Comparison of ENCODE assay signal across 8 cellular contexts in the genomic region with DNA sequence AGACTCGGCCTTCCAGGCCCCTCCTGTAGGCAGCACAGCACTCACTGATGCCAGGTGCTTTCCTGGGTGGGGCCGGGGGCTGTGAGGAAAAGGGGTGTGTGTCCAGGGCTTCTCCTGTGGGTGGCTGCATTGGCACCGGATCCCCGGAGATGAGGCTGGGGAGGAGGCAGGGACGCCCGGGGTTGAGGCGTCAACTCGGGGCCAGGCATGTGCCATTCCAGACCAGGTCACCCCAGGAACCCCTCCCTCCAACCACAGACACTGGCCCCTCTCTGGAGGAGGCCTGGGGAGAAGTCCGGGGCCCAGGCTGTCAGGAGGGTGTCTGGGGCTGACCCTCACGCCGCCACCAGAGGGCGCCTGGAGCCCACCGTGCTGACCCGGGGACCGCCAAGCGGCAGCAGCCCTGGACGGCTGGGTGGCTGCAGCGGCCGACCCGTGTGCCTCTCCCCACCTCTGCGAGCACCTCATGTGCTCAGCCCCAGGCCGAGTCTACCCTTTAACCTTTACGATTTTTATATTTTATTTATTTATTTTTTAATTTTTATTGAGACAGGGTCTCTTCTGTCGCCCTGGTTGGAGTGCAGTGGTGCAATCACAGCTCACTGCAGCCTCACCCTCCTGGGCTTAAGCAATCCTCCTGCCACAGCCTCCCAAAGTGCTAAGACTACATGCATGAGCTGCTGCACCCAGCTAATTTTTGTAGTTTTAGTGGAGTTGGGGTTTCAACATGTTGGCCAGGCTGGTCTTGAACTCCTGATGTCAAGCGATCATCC. TPM values are rescaled to one million over a fixed set of nuclear protein-coding genes. Genes with fewer than 3 reads are reported as not detected.
DNase-seq lines count a peak whose midpoint lies in the region; ATAC-seq and TF ChIP-seq lines count a peak whose summit lies in the region.

No MANE protein-coding gene starts in this region.

- in situ Hi-C loops in KBM-7 (cut with MboI; ENCODE audit: low pct_unique_long_range_greater_than_20kb, low sequenced_read_pairs): loop anchor here (10.0 kb wide), 1 partner anchor 73 kb away; a partner anchor contains a TSS

- intact Hi-C loops in left cardiac atrium (cut with DNase I): loop anchor here (1.0 to 10.0 kb wide), 3 partner anchors 74 to 343 kb away; a partner anchor contains a TSS
- intact Hi-C loops in sigmoid colon (cut with DNase I): loop anchor here (1.0 to 5.0 kb wide), 4 partner anchors 29 to 391 kb away; a partner anchor contains a TSS

- H3K4me3 ChIP-seq in sigmoid colon: no peak overlapping the region

- no peak for TF ChIP-seq EP300 in sigmoid colon (IDR thresholded peaks at IDR 0.05)

- H3K4me1 ChIP-seq in sigmoid colon: peaks cover 0 to 35% (median 25%) of the 10 kb centered on the region in 4 donors

- H3K9me3 ChIP-seq in sigmoid colon: no peaks in the 10 kb centered on the region

- DNase-seq in DMS79 (lab: John Stamatoyannopoulos, UW): peak; percentile 29
- peak; percentile 79 for DNase-seq in KBM-7
- peak; percentile 52 for DNase-seq in T-helper 22 cell (ENCODE audit: low read depth)
- DNase-seq in amygdala (lab: John Stamatoyannopoulos, UW): peak in 47 of 56 donors; percentile 16 to 86 (median 54)
- DNase-seq in left cardiac atrium: peak; percentile 82
- peak; percentile 87 for DNase-seq in sigmoid colon

- no peak for TF ChIP-seq POLR2A in sigmoid colon (IDR thresholded peaks at IDR 0.05)

- peak; percentile 53 to 64 for ATAC-seq in left cardiac atrium
- ATAC-seq in HG03280 (IDR thresholded peaks at IDR 0.05; ENCODE audit: unreplicated experiment): no peak
- ATAC-seq in GM21528 (IDR thresholded peaks at IDR 0.05; ENCODE audit: low FRiP score, unreplicated experiment): no peak

- H3K27ac ChIP-seq in sigmoid colon: no peak overlapping the region

- TF ChIP-seq CTCF in sigmoid colon (IDR thresholded peaks at IDR 0.05): peak; percentile 81 to 93 (median 90)

- H3K36me3 ChIP-seq in sigmoid colon: no peaks in the 10 kb centered on the region

- 5 to 11% methylated on average over 25 of the region's 25 CpGs for WGBS in sigmoid colon, 2 donors

- H3K27me3 ChIP-seq in sigmoid colon: peaks cover 20 to 60% (median 50%) of the 10 kb centered on the region in 3 donors

RNA-seq across cellular contexts. Expression of a gene that starts 3.2 kb away (rescaled TPM):
- total RNA-seq in left cardiac atrium: 10 to 100 TPM; 53.7 to 56.8 TPM
- total RNA-seq in sigmoid colon: 10 to 100 TPM; 27.8 to 49.9 (median 32.2) TPM
- polyA plus RNA-seq in sigmoid colon: 10 to 100 TPM; 16.5 to 32.8 (median 31.8) TPM

RNA-seq across cellular contexts. Expression of a gene that starts 6.1 kb away (rescaled TPM):
- 1 to 10 TPM in 1 of 2 donors, under 1 TPM in 1; 0.32 to 1.0 TPM for total RNA-seq in left cardiac atrium
- total RNA-seq in sigmoid colon: 1 to 10 TPM in 3 of 4 donors, under 1 TPM in 1; 0.16 to 1.6 (median 1.4) TPM
- 1 to 10 TPM in 1 of 3 donors, under 1 TPM in 1, not detected in 1; 0.60 to 2.4 TPM for polyA plus RNA-seq in sigmoid colon

RNA-seq across cellular contexts. Expression of a gene that starts 9.2 kb away (rescaled TPM):
- total RNA-seq in left cardiac atrium (10 to 100 TPM; 32.5 to 36.8 TPM), sigmoid colon (10 to 100 TPM; 27.1 to 53.1 (median 39.5) TPM)
- 10 to 100 TPM; 18.6 to 38.1 (median 21.3) TPM for polyA plus RNA-seq in sigmoid colon

RNA-seq across cellular contexts. Expression of a gene that starts 14.5 kb away (rescaled TPM):
- total RNA-seq in left cardiac atrium (under 1 TPM; 0.50 to 0.56 TPM), sigmoid colon (under 1 TPM in 1 of 4 donors, not detected in 3; 0.49 TPM)
- 1 to 10 TPM in 1 of 3 donors, not detected in 2; 3.4 TPM for polyA plus RNA-seq in sigmoid colon

RNA-seq across cellular contexts. Expression of a gene that starts 15.2 kb away (rescaled TPM):
- total RNA-seq in left cardiac atrium (10 to 100 TPM; 12.0 to 15.8 TPM), sigmoid colon (1 to 10 TPM; 2.6 to 4.6 (median 3.8) TPM)
- 10 to 100 TPM in 1 of 3 donors, 1 to 10 TPM in 1, under 1 TPM in 1; 0.92 to 10.5 (median 1.2) TPM for polyA plus RNA-seq in sigmoid colon

Comparison
In these comparisons a context has a peak if more than half of its experiments do, and no peak if none do; other contexts are left out.
1. DNase-seq: peak in every context shown above with its lines; median percentile 87 in sigmoid colon; 82 in left cardiac atrium; 79 in KBM-7; 54 in amygdala; 52 in T-helper 22 cell; 29 in DMS79.
2. ATAC-seq: peak in left cardiac atrium (2 of 2); none in HG03280 (single experiment) and GM21528 (single experiment).